In genomic region chr11:63805844-63806415, GRCh38 we compare ENCODE assay signal across 2 cellular contexts.
TF ChIP-seq lines count a peak whose summit lies in the region.

No MANE protein-coding gene starts in this region.

TF ChIP-seq in liver, 16 proteins besides CTCF, POLR2A, EP300 and RAD21:
- TF ChIP-seq JUND (IDR thresholded peaks at IDR 0.05): no peak
- TF ChIP-seq REST (IDR thresholded peaks at IDR 0.05): no peak
- no peak for TF ChIP-seq ATF3 (IDR thresholded peaks at IDR 0.05)
- TF ChIP-seq NR2F2 (IDR thresholded peaks at IDR 0.05): peak; percentile 72
- no peak for TF ChIP-seq YY1 (IDR thresholded peaks at IDR 0.05)
- no peak for TF ChIP-seq FOXA1 (IDR thresholded peaks at IDR 0.05)
- TF ChIP-seq RXRA (IDR thresholded peaks at IDR 0.05): peak in 1 of 2 donors; percentile 15
- no peak for TF ChIP-seq TAF1 (conservative IDR thresholded peaks at IDR 0.05)
- peak; percentile 55 for TF ChIP-seq SP1 (IDR thresholded peaks at IDR 0.05)

TF ChIP-seq in HepG2, 621 proteins besides CTCF, POLR2A, EP300 and RAD21:
- TF ChIP-seq HMG20B (CRISPR knock-in tag; conservative IDR thresholded peaks at IDR 0.05): no peak
- TF ChIP-seq SOX5 (CRISPR knock-in tag; IDR thresholded peaks at IDR 0.05; ENCODE audit: borderline replicate concordance): no peak
- no peak for TF ChIP-seq RARA (CRISPR knock-in tag; IDR thresholded peaks at IDR 0.05)
- TF ChIP-seq DPF2 (CRISPR knock-in tag; IDR thresholded peaks at IDR 0.05; ENCODE audit: borderline replicate concordance, low read depth): no peak
- no peak for TF ChIP-seq SYNCRIP (IDR thresholded peaks at IDR 0.05; ENCODE audit: insufficient read depth, low read depth, low read length)
- TF ChIP-seq HOXA9 (CRISPR knock-in tag; IDR thresholded peaks at IDR 0.05; ENCODE audit: borderline replicate concordance): no peak
- TF ChIP-seq MEIS1 (CRISPR knock-in tag; IDR thresholded peaks at IDR 0.05; ENCODE audit: borderline replicate concordance): no peak
- no peak for TF ChIP-seq ZFP1 (CRISPR knock-in tag; IDR thresholded peaks at IDR 0.05)
- TF ChIP-seq TOPORS (CRISPR knock-in tag; IDR thresholded peaks at IDR 0.05): no peak
- no peak for TF ChIP-seq ATRX (CRISPR knock-in tag; IDR thresholded peaks at IDR 0.05; ENCODE audit: borderline replicate concordance)
- no peak for TF ChIP-seq ZNF687 (CRISPR knock-in tag; IDR thresholded peaks at IDR 0.05)
TF ChIP-seq in HepG2: peak in this region for 0.
